ENCODE assay signal across 1 cellular context in genomic region chr4:152512483-152512882, GRCh38.
TF ChIP-seq lines count a peak whose summit lies in the region.

No MANE protein-coding gene starts in this region.

TF ChIP-seq in K562, 482 proteins besides CTCF, POLR2A, EP300 and RAD21 (continued from another document):
- no peak for TF ChIP-seq TCF15 (CRISPR knock-in tag; IDR thresholded peaks at IDR 0.05)
- TF ChIP-seq SPI1 (IDR thresholded peaks at IDR 0.05; ENCODE audit: borderline replicate concordance, low read depth, low read length), result 0 out of 2 replicates have a peak, but pooled peaks have one; percentile 34
- no peak for TF ChIP-seq ZNF518B (CRISPR knock-in tag; IDR thresholded peaks at IDR 0.05)
- peak; percentile 56 for TF ChIP-seq RFX1 (IDR thresholded peaks at IDR 0.05)
- TF ChIP-seq ZBTB33 (CRISPR knock-in tag; IDR thresholded peaks at IDR 0.05), result no peak
- TF ChIP-seq HDAC2 (IDR thresholded peaks at IDR 0.05), result no peak
- TF ChIP-seq ETV6 (IDR thresholded peaks at IDR 0.05; ENCODE audit: borderline replicate concordance in 1 of 2, low read depth in 2 of 2, low read length in 1 of 2), result peak in 1 of 2 experiments; percentile 67; a peak in 1 of 4 replicates
- TF ChIP-seq ETV6 (CRISPR knock-in tag; IDR thresholded peaks at IDR 0.05; ENCODE audit: borderline replicate concordance), result no peak
- 0 out of 2 replicates have a peak, but pooled peaks have one; percentile 48 for TF ChIP-seq ZNF134 (CRISPR knock-in tag; conservative IDR thresholded peaks at IDR 0.05)
- no peak for TF ChIP-seq SRSF3 (IDR thresholded peaks at IDR 0.05; ENCODE audit: insufficient read depth, low read length)
- TF ChIP-seq USF1 (CRISPR knock-in tag; IDR thresholded peaks at IDR 0.05), result no peak
- TF ChIP-seq MED1 (CRISPR knock-in tag; IDR thresholded peaks at IDR 0.05; ENCODE audit: borderline replicate concordance), result no peak
